Comparison of ENCODE assay signal across 1 cellular context in genomic region chr15:70427120-70427519, GRCh38.
TF ChIP-seq lines count a peak whose summit lies in the region.

No MANE protein-coding gene starts in this region.

TF ChIP-seq in H1, 55 proteins besides CTCF, POLR2A, EP300 and RAD21:
- TF ChIP-seq KDM5A (IDR thresholded peaks at IDR 0.05; ENCODE audit: low read length) = no peak
- TF ChIP-seq GTF2F1 (IDR thresholded peaks at IDR 0.05; ENCODE audit: borderline replicate concordance, low read depth, low read length) = no peak
- no peak for TF ChIP-seq CTBP2 (IDR thresholded peaks at IDR 0.05; ENCODE audit: borderline replicate concordance, insufficient read depth, insufficient read length, low read length)
- no peak for TF ChIP-seq CREB1 (IDR thresholded peaks at IDR 0.05)
- no peak for TF ChIP-seq TEAD4 (IDR thresholded peaks at IDR 0.05; ENCODE audit: low read depth, low read length)
- TF ChIP-seq, protein P1, sequence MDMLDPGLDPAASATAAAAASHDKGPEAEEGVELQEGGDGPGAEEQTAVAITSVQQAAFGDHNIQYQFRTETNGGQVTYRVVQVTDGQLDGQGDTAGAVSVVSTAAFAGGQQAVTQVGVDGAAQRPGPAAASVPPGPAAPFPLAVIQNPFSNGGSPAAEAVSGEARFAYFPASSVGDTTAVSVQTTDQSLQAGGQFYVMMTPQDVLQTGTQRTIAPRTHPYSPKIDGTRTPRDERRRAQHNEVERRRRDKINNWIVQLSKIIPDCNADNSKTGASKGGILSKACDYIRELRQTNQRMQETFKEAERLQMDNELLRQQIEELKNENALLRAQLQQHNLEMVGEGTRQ (IDR thresholded peaks at IDR 0.05; ENCODE audit: low read length) = no peak
- TF ChIP-seq, protein P2, sequence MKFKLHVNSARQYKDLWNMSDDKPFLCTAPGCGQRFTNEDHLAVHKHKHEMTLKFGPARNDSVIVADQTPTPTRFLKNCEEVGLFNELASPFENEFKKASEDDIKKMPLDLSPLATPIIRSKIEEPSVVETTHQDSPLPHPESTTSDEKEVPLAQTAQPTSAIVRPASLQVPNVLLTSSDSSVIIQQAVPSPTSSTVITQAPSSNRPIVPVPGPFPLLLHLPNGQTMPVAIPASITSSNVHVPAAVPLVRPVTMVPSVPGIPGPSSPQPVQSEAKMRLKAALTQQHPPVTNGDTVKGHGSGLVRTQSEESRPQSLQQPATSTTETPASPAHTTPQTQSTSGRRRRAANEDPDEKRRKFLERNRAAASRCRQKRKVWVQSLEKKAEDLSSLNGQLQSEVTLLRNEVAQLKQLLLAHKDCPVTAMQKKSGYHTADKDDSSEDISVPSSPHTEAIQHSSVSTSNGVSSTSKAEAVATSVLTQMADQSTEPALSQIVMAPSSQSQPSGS (IDR thresholded peaks at IDR 0.05; ENCODE audit: low read length) = no peak
- no peak for TF ChIP-seq JUND (IDR thresholded peaks at IDR 0.05; ENCODE audit: low read length)
- no peak for TF ChIP-seq KDM1A (IDR thresholded peaks at IDR 0.05; ENCODE audit: borderline replicate concordance, low read length)
- no peak for TF ChIP-seq CHD1 (IDR thresholded peaks at IDR 0.05; ENCODE audit: low read depth, low read length)
- TF ChIP-seq TCF12 (IDR thresholded peaks at IDR 0.05; ENCODE audit: low read depth, low read length) = no peak
- no peak for TF ChIP-seq SAP30 (IDR thresholded peaks at IDR 0.05; ENCODE audit: insufficient read depth, insufficient replicate concordance, low read length)
- TF ChIP-seq BCL11A (IDR thresholded peaks at IDR 0.05; ENCODE audit: low read depth in 2 of 2, low read length in 2 of 2) = no peak
- TF ChIP-seq POU5F1 (IDR thresholded peaks at IDR 0.05; ENCODE audit: low read depth, low read length) = no peak
- TF ChIP-seq RXRA (IDR thresholded peaks at IDR 0.05; ENCODE audit: insufficient read depth, low read depth, low read length) = no peak
- no peak for TF ChIP-seq SIX5 (IDR thresholded peaks at IDR 0.05; ENCODE audit: low read depth, low read length)
- TF ChIP-seq POLR2AphosphoS5 (IDR thresholded peaks at IDR 0.05; ENCODE audit: low read depth, low read length) = no peak
- no peak for TF ChIP-seq CEBPB (IDR thresholded peaks at IDR 0.05; ENCODE audit: low read depth, low read length)
- no peak for TF ChIP-seq TAF7 (optimal IDR thresholded peaks at IDR 0.05; ENCODE audit: borderline replicate concordance, low read depth, low read length)
